In the genomic region with DNA sequence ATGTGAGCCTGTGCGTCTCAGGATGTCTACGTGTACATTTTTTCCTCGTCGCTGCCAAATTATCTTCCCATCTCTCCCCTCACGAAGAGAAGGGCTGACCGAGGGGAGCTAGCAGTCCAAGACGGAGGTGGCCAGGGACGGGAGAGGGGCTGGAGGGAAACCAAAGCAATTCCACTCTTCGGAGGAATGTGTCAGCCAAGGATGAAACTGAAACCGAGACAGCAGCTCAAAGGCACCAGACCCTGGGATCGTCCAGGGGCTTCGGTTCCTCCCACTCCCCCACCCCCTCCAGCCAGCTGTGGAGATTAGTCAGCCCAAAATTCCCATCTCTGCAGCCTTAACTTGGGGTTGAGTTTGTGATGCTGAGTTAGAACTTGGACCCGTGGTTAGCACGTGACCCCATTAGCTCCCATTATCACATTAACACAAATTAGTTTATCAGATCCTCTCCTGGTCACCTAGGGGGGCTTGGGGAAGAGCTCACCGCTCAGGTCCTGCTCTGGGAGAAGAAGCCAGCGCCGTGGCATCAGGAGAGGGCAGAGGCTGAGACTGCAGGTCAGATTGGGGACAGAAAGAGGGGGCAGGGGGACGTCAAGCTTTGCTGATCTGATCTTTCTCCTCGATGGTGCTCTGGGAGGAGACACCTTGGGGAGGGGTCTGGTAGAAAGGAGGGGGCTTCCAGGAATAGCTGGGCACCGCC, we compare ENCODE assay signal across 12 cellular contexts. TPM values are rescaled to one million over a fixed set of nuclear protein-coding genes. Genes with fewer than 3 reads are reported as not detected.
DNase-seq lines count a peak whose midpoint lies in the region; TF ChIP-seq lines count a peak whose summit lies in the region.
"Had no signal": no experiment of that assay in that cellular context is flagged by ENCODE, and none has a peak within 500 bp of the region (broad histone marks: within the 10 kb centered on the region; RNA-seq: fewer than 3 reads in every experiment).

No MANE protein-coding gene starts in this region.

- H3K27ac Mint-ChIP-seq in T-helper 2 cell treated with Interferon-gamma antibody and Interleukin-4, amounts not matched to agents 5 μg/mL and 100 μg/mL, for 36 hours, result peak overlapping the region; percentile 67

- H3K9me3 ChIP-seq in MG63 (no peaks in the 10 kb centered on the region), esophagus squamous epithelium (no peaks in the 10 kb centered on the region), skeletal muscle tissue (ENCODE audit: control insufficient read depth in 3 of 3, low read length in 3 of 3) (no peaks in the 10 kb centered on the region), HAP-1 (no peaks in the 10 kb centered on the region)

- intact Hi-C loops in esophagus squamous epithelium (cut with DNase I), result no loop called here

- TF ChIP-seq POLR2A in esophagus squamous epithelium (IDR thresholded peaks at IDR 0.05), result no peak

- in situ Hi-C loops in GM13977 (cut with MboI; ENCODE audit: low pct_unique_long_range_greater_than_20kb, low sequenced_read_pairs, unreplicated experiment) (no loop called here), HAP-1 (cut with MboI; ENCODE audit: low sequenced_read_pairs) (loop anchor here (25.0 kb wide), 1 partner anchor 793 kb away; a partner anchor contains a TSS)

- WGBS in esophagus squamous epithelium, 2 donors, result 40 to 43% methylated on average over 1 to 14 of the region's 20 CpGs

- no peak overlapping the region for H3K9ac ChIP-seq in skeletal muscle tissue (ENCODE audit: low read depth in 1 of 3, low read length in 3 of 3)

- H3K36me3 ChIP-seq in MG63, result no peaks in the 10 kb centered on the region
- H3K36me3 ChIP-seq in esophagus squamous epithelium, result no peaks in the 10 kb centered on the region
- H3K36me3 ChIP-seq in skeletal muscle tissue (ENCODE audit: control insufficient read depth in 3 of 3, insufficient read depth in 3 of 3, low read length in 3 of 3), result no peaks in the 10 kb centered on the region
- H3K36me3 ChIP-seq in HAP-1 (replicated peaks), result no peaks in the 10 kb centered on the region

- H3K36me3 Mint-ChIP-seq in T-helper 2 cell treated with Interferon-gamma antibody and Interleukin-4, amounts not matched to agents 5 μg/mL and 100 μg/mL, for 36 hours (ENCODE audit: low read depth), result peaks cover 6% of the 10 kb centered on the region

- H3K4me3 ChIP-seq in MG63 (no peak overlapping the region), esophagus squamous epithelium (peak overlapping the region in 1 of 4 donors; percentile 26), skeletal muscle tissue (ENCODE audit: low read length in 3 of 3) (no peak overlapping the region), HAP-1 (no peak overlapping the region)

- H3K27ac ChIP-seq in esophagus squamous epithelium (peak overlapping the region; percentile 39 to 84 (median 52)), skeletal muscle tissue (ENCODE audit: low read depth, low read length) (peak overlapping the region; percentile 66)

- H3K4me1 Mint-ChIP-seq in T-helper 2 cell treated with Interferon-gamma antibody and Interleukin-4, amounts not matched to agents 5 μg/mL and 100 μg/mL, for 36 hours (ENCODE audit: low read depth), result peaks cover 25% of the 10 kb centered on the region

- H3K4me1 ChIP-seq in esophagus squamous epithelium (peaks cover 0 to 57% (median 17%) of the 10 kb centered on the region in 3 donors), skeletal muscle tissue (ENCODE audit: control insufficient read depth in 3 of 3, insufficient read depth in 3 of 3, low read length in 3 of 3) (peaks cover 0 to 19% (median 11%) of the 10 kb centered on the region in 3 donors), HAP-1 (peaks cover 7% of the 10 kb centered on the region)

- DNase-seq in T-helper 2 cell treated with Interferon-gamma antibody and Interleukin-4, amounts not matched to agents 5 μg/mL and 100 μg/mL, for 36 hours (ENCODE audit: low spot score), result no peak
- DNase-seq in T-helper 2 cell, result no peak
- DNase-seq in MG63, result peak; percentile 23
- DNase-seq in esophagus squamous epithelium (lab: John Stamatoyannopoulos, UW), result no peak
- no peak for DNase-seq in Kasumi-1 (lab: John Stamatoyannopoulos, UW)
- DNase-seq in GM13977 (ENCODE audit: low spot score), result no peak
- no peak for DNase-seq in HAP-1 (ENCODE audit: low spot score in 2 of 2)
- DNase-seq: hippocampal formation; NCI-H2227 treated with DMSO at 0.1 percent for 48 hours; nucleus accumbens; stimulated activated CD8-positive, alpha-beta memory T cell treated with anti-CD3 and anti-CD28 coated beads, Interleukin-4, amount 100 ng/mL, for 48 hours had no signal

- H3K4me3 Mint-ChIP-seq in T-helper 2 cell treated with Interferon-gamma antibody and Interleukin-4, amounts not matched to agents 5 μg/mL and 100 μg/mL, for 36 hours, result peak overlapping the region; percentile 14

- TF ChIP-seq CTCF in esophagus squamous epithelium (IDR thresholded peaks at IDR 0.05) (no peak), GM13977 (IDR thresholded peaks at IDR 0.05; ENCODE audit: extremely low read depth, insufficient read depth, missing control alignments) (no peak)

- H3K9me3 Mint-ChIP-seq in T-helper 2 cell treated with Interferon-gamma antibody and Interleukin-4, amounts not matched to agents 5 μg/mL and 100 μg/mL, for 36 hours, result no peaks in the 10 kb centered on the region

- H3K27me3 Mint-ChIP-seq in T-helper 2 cell treated with Interferon-gamma antibody and Interleukin-4, amounts not matched to agents 5 μg/mL and 100 μg/mL, for 36 hours (ENCODE audit: low read depth), result no peaks in the 10 kb centered on the region

- no peaks in the 10 kb centered on the region for H3K27me3 ChIP-seq in MG63
- no peaks in the 10 kb centered on the region for H3K27me3 ChIP-seq in esophagus squamous epithelium
- H3K27me3 ChIP-seq in skeletal muscle tissue (ENCODE audit: control insufficient read depth in 3 of 3, insufficient read depth in 3 of 3, low read length in 3 of 3), result peaks cover 0 to 8% (median 0%) of the 10 kb centered on the region in 3 donors
- H3K27me3 ChIP-seq in HAP-1 (ENCODE audit: low read depth), result no peaks in the 10 kb centered on the region

RNA-seq across cellular contexts. Expression of a gene that starts 8.8 kb away (rescaled TPM):
- total RNA-seq in MG63 (2014; rRNA removed; shearing (Covaris generic); ENCODE audit: low replicate concordance), result 5.9 and 6.3 TPM in 2 replicates
- total RNA-seq in esophagus squamous epithelium, result 10 to 100 TPM in 3 of 4 donors, 1 to 10 TPM in 1; 9.2 to 14.1 (median 12.5) TPM
- total RNA-seq in skeletal muscle tissue, result 5.7 TPM

RNA-seq across cellular contexts. Expression of a gene that starts 46.5 kb away (rescaled TPM):
- total RNA-seq in MG63 (2014; rRNA removed; shearing (Covaris generic); ENCODE audit: low replicate concordance), result 44.3 and 69.8 TPM in 2 replicates
- 10 to 100 TPM; 10.9 to 23.1 (median 17.0) TPM for total RNA-seq in esophagus squamous epithelium
- total RNA-seq in skeletal muscle tissue, result 19.3 TPM

RNA-seq across cellular contexts. Expression of a gene that starts 52.7 kb away (rescaled TPM):
- not detected in 2 replicates for total RNA-seq in MG63 (2014; rRNA removed; shearing (Covaris generic); ENCODE audit: low replicate concordance)
- under 1 TPM in 1 of 4 donors, not detected in 3; 0.38 TPM for total RNA-seq in esophagus squamous epithelium
- 1.6 TPM for total RNA-seq in skeletal muscle tissue
